In genomic region chr2:234388591-234388990, GRCh38 we compare ENCODE assay signal across 24 cellular contexts.
"Had no signal": no experiment of that assay in that cellular context is flagged by ENCODE, and none has a peak within 500 bp of the region (broad histone marks: within the 10 kb centered on the region; RNA-seq: fewer than 3 reads in every experiment).

No MANE protein-coding gene starts in this region.

- H3K9me3 ChIP-seq: psoas muscle, transverse colon, uterus had no signal

- ATAC-seq: activated T-helper 17 cell treated with anti-CD3 and anti-CD28 coated beads, Interleukin-2, amount 50 U/mL, for 72 hours; naive thymus-derived CD4-positive, alpha-beta T cell; psoas muscle; right cardiac atrium had no signal

- H3K36me3 Mint-ChIP-seq: activated CD4-positive, alpha-beta memory T cell treated with anti-CD3 and anti-CD28 coated beads for 36 hours had no signal

- H3K4me1 ChIP-seq: psoas muscle, transverse colon, uterus had no signal

- H3K27ac Mint-ChIP-seq: activated B cell treated with CpG ODN at 0.5 μM for 24 hours; activated CD4-positive, alpha-beta memory T cell treated with anti-CD3 and anti-CD28 coated beads for 36 hours; activated T-helper 17 cell treated with anti-CD3 and anti-CD28 coated beads, Interleukin-2, amount 50 U/mL, for 72 hours; stimulated activated naive CD8-positive, alpha-beta T cell treated with anti-CD3 and anti-CD28 coated beads, Interleukin-15, Interleukin-2, amounts not matched to agents 100 ng/mL and 50 ng/mL, for 24 hours; T-helper 2 cell treated with Interferon-gamma antibody and Interleukin-4, amounts not matched to agents 5 μg/mL and 100 μg/mL, for 36 hours had no signal

- DNase-seq: activated B cell treated with CpG ODN at 0.5 μM for 24 hours; activated CD4-positive, alpha-beta memory T cell treated with anti-CD3 and anti-CD28 coated beads for 36 hours; activated CD4-positive, alpha-beta T cell treated with anti-CD3 and anti-CD28 coated beads for 4 hours; activated naive CD4-positive, alpha-beta T cell treated with Interleukin-2 at 50 U/mL for 16 hours; activated naive CD8-positive, alpha-beta T cell treated with anti-CD3 and anti-CD28 coated beads, Interleukin-2, amount 10 ng/mL, durations not matched to agents 7 days and 5 days; activated T-cell treated with anti-CD3 and anti-CD28 coated beads, Interleukin-2, amount 50 U/mL, for 1 hour; aorta; brain microvascular endothelial cell; central memory CD4-positive, alpha-beta T cell; immature natural killer cell; mesenchymal stem cell; naive thymus-derived CD4-positive, alpha-beta T cell; ovary; psoas muscle; right cardiac atrium; stimulated activated CD4-positive, alpha-beta T cell treated with anti-CD3 and anti-CD28 coated beads, Interleukin-15, amount 100 ng/mL, for 24 hours; stimulated activated CD4-positive, alpha-beta T cell treated with anti-CD3 and anti-CD28 coated beads, Interleukin-2, amount 100 ng/mL, for 48 hours; transverse colon; uterus had no signal

- H3K9me3 Mint-ChIP-seq: activated B cell treated with CpG ODN at 0.5 μM for 24 hours; T-helper 2 cell treated with Interferon-gamma antibody and Interleukin-4, amounts not matched to agents 5 μg/mL and 100 μg/mL, for 36 hours had no signal

- H3K4me3 ChIP-seq: coronary artery, ovary, psoas muscle, skin epidermis, transverse colon, uterus had no signal

- H3K27me3 ChIP-seq: brain microvascular endothelial cell, ovary, transverse colon, uterus had no signal

- H3K27ac ChIP-seq: brain microvascular endothelial cell, coronary artery, ovary, psoas muscle, transverse colon, uterus had no signal

- H3K36me3 ChIP-seq: brain microvascular endothelial cell, ovary, transverse colon, uterus had no signal

- H3K27me3 Mint-ChIP-seq: activated CD4-positive, alpha-beta memory T cell treated with anti-CD3 and anti-CD28 coated beads for 36 hours; activated naive CD8-positive, alpha-beta T cell treated with anti-CD3 and anti-CD28 coated beads, Interleukin-2, amount 10 ng/mL, durations not matched to agents 7 days and 5 days; activated T-helper 17 cell treated with anti-CD3 and anti-CD28 coated beads, Interleukin-2, amount 50 U/mL, for 72 hours; naive thymus-derived CD4-positive, alpha-beta T cell; stimulated activated naive CD8-positive, alpha-beta T cell treated with anti-CD3 and anti-CD28 coated beads, Interleukin-15, Interleukin-2, amounts not matched to agents 100 ng/mL and 50 ng/mL, for 24 hours had no signal

- H3K4me3 Mint-ChIP-seq: activated B cell treated with CpG ODN at 0.5 μM for 24 hours; activated CD4-positive, alpha-beta memory T cell treated with anti-CD3 and anti-CD28 coated beads for 36 hours; activated naive CD8-positive, alpha-beta T cell treated with anti-CD3 and anti-CD28 coated beads, Interleukin-2, amount 10 ng/mL, durations not matched to agents 7 days and 5 days; activated T-helper 17 cell treated with anti-CD3 and anti-CD28 coated beads, Interleukin-2, amount 50 U/mL, for 72 hours; immature natural killer cell; naive thymus-derived CD4-positive, alpha-beta T cell; stimulated activated naive CD8-positive, alpha-beta T cell treated with anti-CD3 and anti-CD28 coated beads, Interleukin-15, Interleukin-2, amounts not matched to agents 100 ng/mL and 50 ng/mL, for 24 hours; T-helper 2 cell treated with Interferon-gamma antibody and Interleukin-4, amounts not matched to agents 5 μg/mL and 100 μg/mL, for 36 hours had no signal
